ENCODE assay signal across 10 cellular contexts in genomic region chr9:2764371-2764770, GRCh38. TPM values are rescaled to one million over a fixed set of nuclear protein-coding genes. Genes with fewer than 3 reads are reported as not detected.
DNase-seq lines count a peak whose midpoint lies in the region; ATAC-seq and TF ChIP-seq lines count a peak whose summit lies in the region.
"Had no signal": no experiment of that assay in that cellular context is flagged by ENCODE, and none has a peak within 500 bp of the region (broad histone marks: within the 10 kb centered on the region; RNA-seq: fewer than 3 reads in every experiment).

No MANE protein-coding gene starts in this region.

- POLR2A ChIA-PET in activated CD8-positive, alpha-beta T cell treated with anti-CD3 and anti-CD28 coated beads, Interleukin-2, amount 10 ng/mL, durations not matched to agents 7 days and 5 days (lab: Charles Lee) = interaction anchor here (0.8 kb wide), 1 partner anchor 107 kb away, joined by 3 read pairs; no protein-coding TSS in a partner anchor

- H3K36me3 Mint-ChIP-seq in activated CD8-positive, alpha-beta T cell treated with anti-CD3 and anti-CD28 coated beads, Interleukin-2, amount 10 ng/mL, durations not matched to agents 7 days and 5 days (ENCODE audit: low read depth) = peaks cover 57% of the 10 kb centered on the region
- peaks cover 45 to 74% of the 10 kb centered on the region in 2 donors for H3K36me3 Mint-ChIP-seq in stimulated activated naive B cell treated with anti-CD40 and anti-IgM and Interleukin-4, amounts not matched to agents 10 μg/mL and 1 μg/mL and 100 μg/mL, for 72 hours

- H3K27ac Mint-ChIP-seq in activated CD8-positive, alpha-beta T cell treated with anti-CD3 and anti-CD28 coated beads, Interleukin-2, amount 10 ng/mL, durations not matched to agents 7 days and 5 days = peak overlapping the region; percentile 97
- peak overlapping the region; percentile 59 for H3K27ac Mint-ChIP-seq in stimulated activated naive B cell treated with anti-CD40 and anti-IgM and Interleukin-4, amounts not matched to agents 10 μg/mL and 1 μg/mL and 100 μg/mL, for 72 hours

- ATAC-seq in heart left ventricle (no peak), HG03378 (IDR thresholded peaks at IDR 0.05; ENCODE audit: unreplicated experiment) (peak; percentile 76)
- peak; percentile 94 for ATAC-seq in activated CD8-positive, alpha-beta T cell treated with anti-CD3 and anti-CD28 coated beads, Interleukin-2, amount 10 ng/mL, durations not matched to agents 7 days and 5 days
- ATAC-seq in stimulated activated naive B cell treated with anti-CD40 and anti-IgM and Interleukin-4, amounts not matched to agents 10 μg/mL and 1 μg/mL and 100 μg/mL, for 72 hours (replicated peaks) = peak; percentile 97

- H3K9me3 Mint-ChIP-seq in activated CD8-positive, alpha-beta T cell treated with anti-CD3 and anti-CD28 coated beads, Interleukin-2, amount 10 ng/mL, durations not matched to agents 7 days and 5 days (ENCODE audit: insufficient read depth) = no peaks in the 10 kb centered on the region
- H3K9me3 Mint-ChIP-seq in stimulated activated naive B cell treated with anti-CD40 and anti-IgM and Interleukin-4, amounts not matched to agents 10 μg/mL and 1 μg/mL and 100 μg/mL, for 72 hours = peaks cover 3 to 4% of the 10 kb centered on the region in 2 donors
- H3K9me3 Mint-ChIP-seq: neural crest cell had no signal

- DNase-seq in cardiac muscle cell (ENCODE audit: low read depth in 1 of 2, low spot score in 1 of 2) = no peak
- no peak for DNase-seq in heart left ventricle
- DNase-seq in activated CD8-positive, alpha-beta T cell treated with anti-CD3 and anti-CD28 coated beads, Interleukin-2, amount 10 ng/mL, durations not matched to agents 7 days and 5 days = peak; percentile 82
- peak; percentile 12 for DNase-seq in stimulated activated naive B cell treated with anti-CD40 and anti-IgM and Interleukin-4, amounts not matched to agents 10 μg/mL and 1 μg/mL and 100 μg/mL, for 72 hours
- DNase-seq in esophagus muscularis mucosa (ENCODE audit: extremely low spot score) = no peak
- DNase-seq in prostate gland (ENCODE audit: low spot score) = no peak
- DNase-seq in occipital lobe (lab: John Stamatoyannopoulos, UW) = no peak
- DNase-seq: testis had no signal

- H3K36me3 ChIP-seq in cardiac muscle cell = no peaks in the 10 kb centered on the region
- H3K36me3 ChIP-seq in heart left ventricle = peaks cover 0 to 9% (median 2%) of the 10 kb centered on the region in 9 donors
- peaks cover 1 to 15% (median 2%) of the 10 kb centered on the region in 4 donors for H3K36me3 ChIP-seq in esophagus muscularis mucosa
- no peaks in the 10 kb centered on the region for H3K36me3 ChIP-seq in prostate gland

- 89 to 93% (median 91%) methylated on average over 4 of the region's 4 CpGs for WGBS in heart left ventricle, 4 donors
- 81% methylated on average over 4 of the region's 4 CpGs for WGBS in esophagus muscularis mucosa
- 91% methylated on average over 4 of the region's 4 CpGs for WGBS in prostate gland

- peak overlapping the region; percentile 54 for H3K4me3 Mint-ChIP-seq in activated CD8-positive, alpha-beta T cell treated with anti-CD3 and anti-CD28 coated beads, Interleukin-2, amount 10 ng/mL, durations not matched to agents 7 days and 5 days
- H3K4me3 Mint-ChIP-seq in stimulated activated naive B cell treated with anti-CD40 and anti-IgM and Interleukin-4, amounts not matched to agents 10 μg/mL and 1 μg/mL and 100 μg/mL, for 72 hours = no peak overlapping the region
- H3K4me3 Mint-ChIP-seq: neural crest cell had no signal

- no peak for TF ChIP-seq EP300 in esophagus muscularis mucosa (IDR thresholded peaks at IDR 0.05)

- CTCF ChIA-PET in activated CD8-positive, alpha-beta T cell treated with anti-CD3 and anti-CD28 coated beads, Interleukin-2, amount 10 ng/mL, durations not matched to agents 7 days and 5 days (lab: Charles Lee) = interaction anchor here (0.8 kb wide), 1 partner anchor 41 kb away, joined by 3 read pairs; no protein-coding TSS in a partner anchor

- TF ChIP-seq CTCF in cardiac muscle cell (IDR thresholded peaks at IDR 0.05; ENCODE audit: low read depth, low read length) (no peak), heart left ventricle (IDR thresholded peaks at IDR 0.05) (no peak), esophagus muscularis mucosa (IDR thresholded peaks at IDR 0.05) (no peak), prostate gland (IDR thresholded peaks at IDR 0.05) (no peak)

- H3K27me3 ChIP-seq in cardiac muscle cell = no peaks in the 10 kb centered on the region
- no peaks in the 10 kb centered on the region for H3K27me3 ChIP-seq in heart left ventricle
- H3K27me3 ChIP-seq in esophagus muscularis mucosa = no peaks in the 10 kb centered on the region
- no peaks in the 10 kb centered on the region for H3K27me3 ChIP-seq in prostate gland (replicated peaks; ENCODE audit: insufficient read depth)
- H3K27me3 ChIP-seq: testis had no signal

- peaks cover 8% of the 10 kb centered on the region for H3K4me1 ChIP-seq in cardiac muscle cell (ENCODE audit: low read depth)
- peaks cover 0 to under 1% (median 0%) of the 10 kb centered on the region in 12 donors for H3K4me1 ChIP-seq in heart left ventricle
- peaks cover 0 to 1% (median 0%) of the 10 kb centered on the region in 4 donors for H3K4me1 ChIP-seq in esophagus muscularis mucosa
- no peaks in the 10 kb centered on the region for H3K4me1 ChIP-seq in prostate gland (replicated peaks)

- H3K4me3 ChIP-seq in cardiac muscle cell = no peak overlapping the region
- no peak overlapping the region for H3K4me3 ChIP-seq in heart left ventricle
- H3K4me3 ChIP-seq in esophagus muscularis mucosa = no peak overlapping the region
- H3K4me3 ChIP-seq in prostate gland = no peak overlapping the region
- H3K4me3 ChIP-seq: testis had no signal

- TF ChIP-seq POLR2A in heart left ventricle (IDR thresholded peaks at IDR 0.05) = no peak
- no peak for TF ChIP-seq POLR2A in esophagus muscularis mucosa (IDR thresholded peaks at IDR 0.05; ENCODE audit: low read depth)
- TF ChIP-seq POLR2A in prostate gland (IDR thresholded peaks at IDR 0.05) = no peak

- H3K9me3 ChIP-seq in cardiac muscle cell (ENCODE audit: low read depth) (no peaks in the 10 kb centered on the region), heart left ventricle (no peaks in the 10 kb centered on the region), esophagus muscularis mucosa (no peaks in the 10 kb centered on the region), prostate gland (no peaks in the 10 kb centered on the region)
- H3K9me3 ChIP-seq: testis had no signal

- no peaks in the 10 kb centered on the region for H3K27me3 Mint-ChIP-seq in activated CD8-positive, alpha-beta T cell treated with anti-CD3 and anti-CD28 coated beads, Interleukin-2, amount 10 ng/mL, durations not matched to agents 7 days and 5 days (ENCODE audit: low read depth)
- H3K27me3 Mint-ChIP-seq in stimulated activated naive B cell treated with anti-CD40 and anti-IgM and Interleukin-4, amounts not matched to agents 10 μg/mL and 1 μg/mL and 100 μg/mL, for 72 hours = no peaks in the 10 kb centered on the region

- H3K4me1 Mint-ChIP-seq in activated CD8-positive, alpha-beta T cell treated with anti-CD3 and anti-CD28 coated beads, Interleukin-2, amount 10 ng/mL, durations not matched to agents 7 days and 5 days (ENCODE audit: low read depth) = peaks cover 52% of the 10 kb centered on the region
- peaks cover 8 to 31% of the 10 kb centered on the region in 2 donors for H3K4me1 Mint-ChIP-seq in stimulated activated naive B cell treated with anti-CD40 and anti-IgM and Interleukin-4, amounts not matched to agents 10 μg/mL and 1 μg/mL and 100 μg/mL, for 72 hours

- peak overlapping the region; percentile 40 for H3K27ac ChIP-seq in cardiac muscle cell
- H3K27ac ChIP-seq in heart left ventricle = no peak overlapping the region
- H3K27ac ChIP-seq in esophagus muscularis mucosa (replicated peaks in 1 of 4) = no peak overlapping the region
- no peak overlapping the region for H3K27ac ChIP-seq in prostate gland
- H3K27ac ChIP-seq: testis had no signal

- intact Hi-C loops in heart left ventricle (cut with DNase I) = no loop called here
- intact Hi-C loops in esophagus muscularis mucosa (cut with DNase I) = no loop called here
- intact Hi-C loops in prostate gland (cut with DNase I) = no loop called here

RNA-seq across cellular contexts. Expression of gene KCNV2, which starts 47.1 kb away (rescaled TPM):
- total RNA-seq in cardiac muscle cell (not detected in 2 replicates), heart left ventricle (not detected), esophagus muscularis mucosa (not detected), prostate gland (1 to 10 TPM in 1 of 2 donors, not detected in 1; 1.4 TPM), occipital lobe (not detected)
- polyA plus RNA-seq in cardiac muscle cell (0.49 and 0.81 TPM in 2 replicates), heart left ventricle (not detected)
- not detected for total RNA-seq in activated CD8-positive, alpha-beta T cell treated with anti-CD3 and anti-CD28 coated beads, Interleukin-2, amount 10 ng/mL, durations not matched to agents 7 days and 5 days
- total RNA-seq: neural crest cell had no signal

Comparison
In these comparisons a context has a peak if more than half of its experiments do, and no peak if none do; other contexts are left out.
1. DNase-seq: peak in activated CD8-positive, alpha-beta T cell treated with anti-CD3 and anti-CD28 coated beads, Interleukin-2, amount 10 ng/mL, durations not matched to agents 7 days and 5 days (single experiment) and stimulated activated naive B cell treated with anti-CD40 and anti-IgM and Interleukin-4, amounts not matched to agents 10 μg/mL and 1 μg/mL and 100 μg/mL, for 72 hours (single experiment); none in cardiac muscle cell (0 of 2), heart left ventricle (0 of 5), esophagus muscularis mucosa (single experiment), prostate gland (single experiment) and occipital lobe (single experiment).
2. ATAC-seq: peak in HG03378 (single experiment), activated CD8-positive, alpha-beta T cell treated with anti-CD3 and anti-CD28 coated beads, Interleukin-2, amount 10 ng/mL, durations not matched to agents 7 days and 5 days (single experiment) and stimulated activated naive B cell treated with anti-CD40 and anti-IgM and Interleukin-4, amounts not matched to agents 10 μg/mL and 1 μg/mL and 100 μg/mL, for 72 hours (2 of 2); none in heart left ventricle (0 of 4).